ENCODE assay signal across 9 cellular contexts in the genomic region with DNA sequence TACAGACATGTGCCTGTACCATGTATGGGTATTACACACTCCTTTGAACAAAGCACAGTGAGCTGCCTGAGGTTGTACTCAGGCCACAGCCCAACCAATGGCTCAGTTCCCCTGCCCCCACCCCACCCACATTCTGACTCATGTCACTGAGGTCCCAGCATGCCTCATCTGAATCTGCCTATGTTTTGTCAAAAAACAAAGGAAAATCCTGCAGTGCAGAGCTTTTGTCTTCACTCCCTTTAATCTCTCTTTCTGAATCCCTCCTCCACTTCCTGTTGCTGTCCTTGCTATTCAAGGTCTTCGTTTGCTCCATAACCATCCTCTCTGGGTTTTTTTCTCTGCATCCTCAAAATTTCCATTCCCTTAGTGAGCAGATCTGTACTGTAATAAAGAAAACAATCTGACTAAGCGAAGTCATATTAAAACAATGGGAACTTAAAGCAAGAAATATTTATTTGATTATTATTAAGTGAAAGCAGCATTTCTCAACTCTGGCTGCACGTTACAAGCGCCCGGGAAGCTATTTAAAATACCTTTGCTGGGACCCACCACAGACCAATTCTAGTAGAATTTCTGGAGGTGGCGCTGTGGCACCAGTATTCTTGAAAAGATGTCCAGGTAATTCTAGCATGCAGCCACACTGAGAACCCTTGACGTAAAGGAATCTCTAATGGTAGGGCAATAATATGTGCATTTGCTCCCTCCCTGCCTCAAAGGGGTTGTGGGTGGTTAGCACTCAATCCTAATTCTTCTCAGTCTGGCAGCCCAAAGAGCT. TPM values are rescaled to one million over a fixed set of nuclear protein-coding genes. Genes with fewer than 3 reads are reported as not detected.
DNase-seq lines count a peak whose midpoint lies in the region; ATAC-seq and TF ChIP-seq lines count a peak whose summit lies in the region.
"Had no signal": no experiment of that assay in that cellular context is flagged by ENCODE, and none has a peak within 500 bp of the region (broad histone marks: within the 10 kb centered on the region; RNA-seq: fewer than 3 reads in every experiment).

No MANE protein-coding gene starts in this region.

- no peak overlapping the region for H3K27ac Mint-ChIP-seq in progenitor cell of endocrine pancreas

- H3K4me1 Mint-ChIP-seq in progenitor cell of endocrine pancreas (ENCODE audit: low read depth): no peaks in the 10 kb centered on the region

- DNase-seq in NCI-H526 (lab: John Stamatoyannopoulos, UW) (peak; percentile 30 to 72), NCI-H526 treated with DMSO at 0.1 percent for 48 hours (lab: John Stamatoyannopoulos, UW) (no peak), NB4 (ENCODE audit: low read depth) (peak; percentile 54), brain pericyte (ENCODE audit: low read depth, low spot score) (peak; percentile 8), progenitor cell of endocrine pancreas (ENCODE audit: low spot score, unreplicated experiment) (peak; percentile 20)

- no peak overlapping the region for H3K4me3 ChIP-seq in NB4 (ENCODE audit: low read depth, low read length)
- H3K4me3 ChIP-seq: BLaER1 treated with 17β-estradiol and CSF1 and Interleukin-3, amounts not matched to agents 10 nM and 100 nM had no signal

- TF ChIP-seq POLR2A in NB4 (IDR thresholded peaks at IDR 0.05; ENCODE audit: extremely low read depth, insufficient read length): no peak

- H3K27me3 Mint-ChIP-seq in progenitor cell of endocrine pancreas: peaks cover 2% of the 10 kb centered on the region

- peak; percentile 18 for TF ChIP-seq CTCF in NB4 (IDR thresholded peaks at IDR 0.05; ENCODE audit: low read depth, low read length)
- TF ChIP-seq CTCF in progenitor cell of endocrine pancreas (IDR thresholded peaks at IDR 0.05; ENCODE audit: unreplicated experiment): peak; percentile 70

- no peaks in the 10 kb centered on the region for H3K9me3 Mint-ChIP-seq in progenitor cell of endocrine pancreas (ENCODE audit: low read depth)

- H3K36me3 Mint-ChIP-seq in progenitor cell of endocrine pancreas (ENCODE audit: insufficient read depth): no peaks in the 10 kb centered on the region

- no peak overlapping the region for H3K4me3 Mint-ChIP-seq in progenitor cell of endocrine pancreas (ENCODE audit: low read depth)

- ATAC-seq in GM19455 (IDR thresholded peaks at IDR 0.05; ENCODE audit: unreplicated experiment) (no peak), HG02970 (IDR thresholded peaks at IDR 0.05; ENCODE audit: low FRiP score, unreplicated experiment) (no peak), HG02623 (IDR thresholded peaks at IDR 0.05; ENCODE audit: unreplicated experiment) (no peak)

RNA-seq across cellular contexts. Expression of a gene that starts 8.8 kb away (rescaled TPM):
- total RNA-seq in progenitor cell of endocrine pancreas: 0.07 and 0.10 TPM in 2 replicates
